In the genomic region with DNA sequence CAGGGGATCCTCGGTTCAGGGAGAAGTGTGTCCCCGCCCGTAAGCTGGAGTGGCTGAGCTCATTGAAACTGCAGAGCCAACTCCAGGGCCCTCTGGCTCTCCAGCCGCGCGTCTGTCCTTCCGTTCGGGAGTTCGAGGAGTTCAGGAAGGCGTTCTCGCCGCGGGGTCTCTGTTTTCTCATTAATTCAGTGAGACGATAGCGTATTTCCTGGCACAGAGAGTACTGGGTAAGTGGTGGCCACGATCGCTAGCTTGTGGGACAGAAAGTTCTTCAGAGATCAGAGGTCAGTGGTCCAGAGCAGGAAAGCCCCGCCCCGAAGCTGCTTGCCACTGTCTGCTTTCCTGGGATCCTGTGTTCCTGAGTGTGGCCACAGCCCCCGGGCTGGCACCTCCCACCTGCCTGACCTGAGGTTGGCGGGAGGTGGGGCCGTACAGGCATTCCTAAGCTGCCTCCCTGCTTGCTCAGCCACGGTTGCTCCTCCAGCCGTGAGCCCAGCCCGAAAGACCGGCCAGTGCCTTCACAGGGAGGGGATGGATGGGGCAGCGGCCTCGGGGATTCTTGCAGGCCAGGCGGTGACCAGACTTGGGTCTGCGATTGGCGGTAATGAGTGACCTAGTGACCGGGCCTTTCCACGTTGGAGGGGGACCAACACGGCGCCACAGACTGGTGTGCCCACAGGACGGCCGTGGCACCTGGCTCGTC, we compare ENCODE assay signal across 9 cellular contexts. TPM values are rescaled to one million over a fixed set of nuclear protein-coding genes. Genes with fewer than 3 reads are reported as not detected.
DNase-seq lines count a peak whose midpoint lies in the region; ATAC-seq and TF ChIP-seq lines count a peak whose summit lies in the region.
"Had no signal": no experiment of that assay in that cellular context is flagged by ENCODE, and none has a peak within 500 bp of the region (broad histone marks: within the 10 kb centered on the region; RNA-seq: fewer than 3 reads in every experiment).

No MANE protein-coding gene starts in this region.

- H3K27ac ChIP-seq in gastroesophageal sphincter, result peak overlapping the region in 3 of 4 donors; percentile 79 to 83 (median 81)
- H3K27ac ChIP-seq: BLaER1 had no signal

- CTCF ChIA-PET in activated CD4-positive, alpha-beta T cell treated with anti-CD3 and anti-CD28 coated beads for 36 hours (lab: Charles Lee), result interaction anchor here (0.9 kb wide), 1 partner anchor 20 kb away, joined by 4 read pairs; no protein-coding TSS in a partner anchor

- peak overlapping the region in 1 of 2 donors; percentile 17 for H3K4me3 ChIP-seq in gastroesophageal sphincter
- H3K4me3 ChIP-seq: BLaER1 had no signal

- H3K27me3 Mint-ChIP-seq in osteocyte (ENCODE audit: unreplicated experiment), result no peaks in the 10 kb centered on the region
- no peaks in the 10 kb centered on the region for H3K27me3 Mint-ChIP-seq in activated CD4-positive, alpha-beta T cell treated with anti-CD3 and anti-CD28 coated beads for 36 hours

- 87% methylated on average over 10 of the region's 38 CpGs; no CpG with 5 or more reads in 1 of the 2 donors for WGBS in gastroesophageal sphincter (ENCODE audit: low coverage in 1 of 2), 2 donors

- H3K27ac Mint-ChIP-seq in osteocyte (ENCODE audit: unreplicated experiment), result peak overlapping the region; percentile 96
- no peak overlapping the region for H3K27ac Mint-ChIP-seq in activated CD4-positive, alpha-beta T cell treated with anti-CD3 and anti-CD28 coated beads for 36 hours

- no peaks in the 10 kb centered on the region for H3K9me3 ChIP-seq in gastroesophageal sphincter
- H3K9me3 ChIP-seq: BLaER1 had no signal

- TF ChIP-seq CTCF in gastroesophageal sphincter (IDR thresholded peaks at IDR 0.05), result no peak
- no peak for TF ChIP-seq CTCF in osteocyte (IDR thresholded peaks at IDR 0.05)
- TF ChIP-seq CTCF in GM13977 (IDR thresholded peaks at IDR 0.05; ENCODE audit: extremely low read depth, insufficient read depth, missing control alignments), result no peak

- intact Hi-C loops in activated CD4-positive, alpha-beta T cell treated with anti-CD3 and anti-CD28 coated beads for 36 hours (cut with DNase I, micrococcal nuclease), result no loop called here

- H3K36me3 Mint-ChIP-seq in osteocyte (ENCODE audit: unreplicated experiment), result no peaks in the 10 kb centered on the region
- no peaks in the 10 kb centered on the region for H3K36me3 Mint-ChIP-seq in activated CD4-positive, alpha-beta T cell treated with anti-CD3 and anti-CD28 coated beads for 36 hours (ENCODE audit: low read depth)

- peak overlapping the region; percentile 61 for H3K4me3 Mint-ChIP-seq in osteocyte (ENCODE audit: unreplicated experiment)
- no peak overlapping the region for H3K4me3 Mint-ChIP-seq in activated CD4-positive, alpha-beta T cell treated with anti-CD3 and anti-CD28 coated beads for 36 hours

- peaks cover 0 to 93% (median 59%) of the 10 kb centered on the region in 3 donors for H3K4me1 ChIP-seq in gastroesophageal sphincter

- TF ChIP-seq EP300 in gastroesophageal sphincter (IDR thresholded peaks at IDR 0.05), result no peak

- in situ Hi-C loops in Caki2 (cut with HindIII; ENCODE audit: low pct_unique_long_range_greater_than_20kb, low sequenced_read_pairs) (no loop called here), GM13977 (cut with MboI; ENCODE audit: low pct_unique_long_range_greater_than_20kb, low sequenced_read_pairs, unreplicated experiment) (no loop called here)

- TF ChIP-seq POLR2A in gastroesophageal sphincter (IDR thresholded peaks at IDR 0.05), result no peak

- no peaks in the 10 kb centered on the region for H3K27me3 ChIP-seq in gastroesophageal sphincter

- peaks cover 59% of the 10 kb centered on the region for H3K4me1 Mint-ChIP-seq in osteocyte (ENCODE audit: unreplicated experiment)
- H3K4me1 Mint-ChIP-seq in activated CD4-positive, alpha-beta T cell treated with anti-CD3 and anti-CD28 coated beads for 36 hours, result no peaks in the 10 kb centered on the region

- no peaks in the 10 kb centered on the region for H3K36me3 ChIP-seq in gastroesophageal sphincter
- H3K36me3 ChIP-seq: BLaER1 had no signal

- POLR2A ChIA-PET in activated CD4-positive, alpha-beta T cell treated with anti-CD3 and anti-CD28 coated beads for 36 hours (lab: Charles Lee), result no interaction called here

- ATAC-seq in SK-N-SH treated with all-trans-retinoic acid at 6 μM for 48 hours (peak; percentile 18; the same call in 2 of the 3 replicates), gastroesophageal sphincter (peak; percentile 7)
- ATAC-seq in activated CD4-positive, alpha-beta T cell treated with anti-CD3 and anti-CD28 coated beads for 36 hours, result no peak

- no peaks in the 10 kb centered on the region for H3K9me3 Mint-ChIP-seq in osteocyte (ENCODE audit: unreplicated experiment)
- H3K9me3 Mint-ChIP-seq in activated CD4-positive, alpha-beta T cell treated with anti-CD3 and anti-CD28 coated beads for 36 hours (ENCODE audit: low read depth), result no peaks in the 10 kb centered on the region

- DNase-seq in Caki2 (ENCODE audit: low read depth) (peak; percentile 97), osteocyte (ENCODE audit: extremely low spot score, unreplicated experiment) (no peak), middle frontal gyrus (ENCODE audit: extremely low spot score, low spot score) (no peak), DMS79 treated with DMSO at 0.1 percent for 48 hours (lab: John Stamatoyannopoulos, UW) (no peak), GM13977 (ENCODE audit: low spot score) (no peak)
- DNase-seq in activated CD4-positive, alpha-beta T cell treated with anti-CD3 and anti-CD28 coated beads for 36 hours, result no peak

TF ChIP-seq in SK-N-SH treated with all-trans-retinoic acid at 6 μM for 48 hours, 23 proteins besides CTCF, POLR2A, EP300 and RAD21:
- TF ChIP-seq BACH2 (CRISPR knock-in tag; IDR thresholded peaks at IDR 0.05; ENCODE audit: borderline replicate concordance) (no peak), ZC3H10 (CRISPR knock-in tag; IDR thresholded peaks at IDR 0.05) (no peak), PPARA (CRISPR knock-in tag; IDR thresholded peaks at IDR 0.05; ENCODE audit: borderline replicate concordance) (no peak), ARNTL (CRISPR knock-in tag; IDR thresholded peaks at IDR 0.05; ENCODE audit: borderline replicate concordance, low read depth) (no peak)

RNA-seq across cellular contexts. Expression of gene BAIAP2, which starts 8.9 kb away (rescaled TPM):
- 30.1 and 37.4 TPM in 2 replicates for total RNA-seq in Caki2 (2014; rRNA removed; shearing (Covaris generic); ENCODE audit: low replicate concordance)
- 10 to 100 TPM; 32.7 to 54.9 (median 40.6) TPM for total RNA-seq in gastroesophageal sphincter
- total RNA-seq in osteocyte, result 24.4 and 29.0 TPM in 2 replicates
- 1 to 10 TPM; 4.6 to 5.0 TPM for total RNA-seq in activated CD4-positive, alpha-beta T cell treated with anti-CD3 and anti-CD28 coated beads for 36 hours

RNA-seq across cellular contexts. Expression of gene CHMP6, which starts 52.2 kb away (rescaled TPM):
- 45.2 and 61.1 TPM in 2 replicates for total RNA-seq in Caki2 (2014; rRNA removed; shearing (Covaris generic); ENCODE audit: low replicate concordance)
- total RNA-seq in gastroesophageal sphincter (10 to 100 TPM; 17.6 to 26.0 (median 19.0) TPM), osteocyte (31.1 and 35.9 TPM in 2 replicates)
- 10 to 100 TPM; 15.9 to 19.4 TPM for total RNA-seq in activated CD4-positive, alpha-beta T cell treated with anti-CD3 and anti-CD28 coated beads for 36 hours
